ENCODE assay signal across 28 cellular contexts in genomic region chr1:55600243-55600642, GRCh38.
"Had no signal": no experiment of that assay in that cellular context is flagged by ENCODE, and none has a peak within 500 bp of the region (broad histone marks: within the 10 kb centered on the region; RNA-seq: fewer than 3 reads in every experiment).

No MANE protein-coding gene starts in this region.

- DNase-seq: activated B cell treated with CpG ODN at 0.5 μM for 24 hours; activated CD4-positive, alpha-beta T cell treated with anti-CD3 and anti-CD28 coated beads for 36 hours; activated naive CD4-positive, alpha-beta T cell; activated T-cell treated with anti-CD3 and anti-CD28 coated beads for 4 hours; activated T-cell treated with anti-CD3 and anti-CD28 coated beads, Interleukin-2, amount 50 U/mL, for 72 hours; adrenal gland; aorta; body of pancreas; cerebellar nuclear complex; colonic mucosa; effector CD8-positive, alpha-beta T cell; foreskin melanocyte; heart right ventricle; left lung; lower lobe of right lung; mesendoderm; mucosa of descending colon; stimulated activated CD4-positive, alpha-beta T cell treated with anti-CD3 and anti-CD28 coated beads, Interleukin-12 subunit alpha, Interleukin-12 subunit beta, amount 100 ng/mL, for 4 hours; stimulated activated CD4-positive, alpha-beta T cell treated with anti-CD3 and anti-CD28 coated beads, Interleukin-4, amount 100 ng/mL, for 1 hour; stimulated activated naive CD8-positive, alpha-beta T cell treated with anti-CD3 and anti-CD28 coated beads, Interleukin-15, Interleukin-2, amounts not matched to agents 100 U/mL and 50 U/mL, for 24 hours; T-helper 1 cell had no signal

- H3K27ac Mint-ChIP-seq: activated B cell treated with CpG ODN at 0.5 μM for 24 hours; activated CD4-positive, alpha-beta T cell treated with anti-CD3 and anti-CD28 coated beads for 36 hours; activated naive CD4-positive, alpha-beta T cell treated with anti-CD3 and anti-CD28 coated beads, Interleukin-2, amount 50 U/mL, for 72 hours; activated T-cell treated with anti-CD3 and anti-CD28 coated beads, Interleukin-2, amount 50 U/mL, for 72 hours; natural killer cell treated with Interleukin-12 subunit alpha and Interleukin-12 subunit beta and Interleukin-15 and Interleukin-18, amount 100 ng/mL, for 72 hours; T-helper 2 cell treated with Interferon-gamma antibody and Interleukin-4, amounts not matched to agents 5 μg/mL and 100 μg/mL, for 36 hours; type B pancreatic cell had no signal

- H3K36me3 ChIP-seq: adrenal gland, cardiac muscle cell, colonic mucosa, heart right ventricle, left lung, lower lobe of right lung had no signal

- H3K27me3 ChIP-seq: adrenal gland, body of pancreas, cardiac muscle cell, colonic mucosa, heart right ventricle, left lung had no signal

- H3K36me3 Mint-ChIP-seq: type B pancreatic cell had no signal

- ATAC-seq: activated CD4-positive, alpha-beta T cell treated with anti-CD3 and anti-CD28 coated beads for 36 hours; activated naive CD4-positive, alpha-beta T cell treated with anti-CD3 and anti-CD28 coated beads, Interleukin-2, amount 50 U/mL, for 72 hours; activated T-cell treated with anti-CD3 and anti-CD28 coated beads, Interleukin-2, amount 50 U/mL, for 72 hours; body of pancreas; heart right ventricle; left lung; lower lobe of right lung; mucosa of descending colon; natural killer cell treated with Interleukin-12 subunit alpha and Interleukin-12 subunit beta and Interleukin-15 and Interleukin-18, amount 100 ng/mL, for 72 hours; sciatic nerve; stimulated activated naive CD8-positive, alpha-beta T cell treated with anti-CD3 and anti-CD28 coated beads, Interleukin-15, Interleukin-2, amounts not matched to agents 100 U/mL and 50 U/mL, for 24 hours had no signal

- H3K27ac ChIP-seq: adrenal gland, body of pancreas, cardiac muscle cell, colonic mucosa, heart right ventricle, left lung, lower lobe of right lung had no signal

- H3K9me3 Mint-ChIP-seq: T-helper 2 cell treated with Interferon-gamma antibody and Interleukin-4, amounts not matched to agents 5 μg/mL and 100 μg/mL, for 36 hours had no signal

- H3K4me3 ChIP-seq: adrenal gland, body of pancreas, cardiac muscle cell, colonic mucosa, heart right ventricle, left lung, lower lobe of right lung, mucosa of descending colon, skin epidermis had no signal

- H3K4me3 Mint-ChIP-seq: activated B cell treated with CpG ODN at 0.5 μM for 24 hours; activated CD4-positive, alpha-beta T cell treated with anti-CD3 and anti-CD28 coated beads for 36 hours; activated T-cell treated with anti-CD3 and anti-CD28 coated beads, Interleukin-2, amount 50 U/mL, for 72 hours; natural killer cell treated with Interleukin-12 subunit alpha and Interleukin-12 subunit beta and Interleukin-15 and Interleukin-18, amount 100 ng/mL, for 72 hours; T-helper 2 cell treated with Interferon-gamma antibody and Interleukin-4, amounts not matched to agents 5 μg/mL and 100 μg/mL, for 36 hours; type B pancreatic cell had no signal

- H3K4me1 Mint-ChIP-seq: activated B cell treated with CpG ODN at 0.5 μM for 24 hours; activated CD4-positive, alpha-beta T cell treated with anti-CD3 and anti-CD28 coated beads for 36 hours had no signal

- H3K4me1 ChIP-seq: adrenal gland, body of pancreas, colonic mucosa, left lung, lower lobe of right lung had no signal

- H3K27me3 Mint-ChIP-seq: type B pancreatic cell had no signal

- H3K9me3 ChIP-seq: adrenal gland, body of pancreas, colonic mucosa, left lung, mucosa of descending colon had no signal
